In genomic region chr10:129853236-129853946, GRCh38 we compare ENCODE assay signal across 8 cellular contexts.
DNase-seq lines count a peak whose midpoint lies in the region; ATAC-seq, FAIRE-seq and TF ChIP-seq lines count a peak whose summit lies in the region.

No MANE protein-coding gene starts in this region.

- H3K27me3 ChIP-seq in neural cell (ENCODE audit: insufficient read depth, low read depth, low read length) (no peaks in the 10 kb centered on the region), neuronal stem cell (ENCODE audit: control insufficient read depth in 3 of 3, insufficient read depth in 3 of 3, low read depth in 1 of 3, low read length in 3 of 3) (no peaks in the 10 kb centered on the region)

- H3K9ac ChIP-seq in neural cell (ENCODE audit: low read length) (no peak overlapping the region), neuronal stem cell (ENCODE audit: low read depth, low read length, poor library complexity) (no peak overlapping the region)

- peaks cover 2% of the 10 kb centered on the region for H3F3A ChIP-seq in neural cell (ENCODE audit: insufficient read depth, low read length, poor library complexity, severe bottlenecking)

- no peaks in the 10 kb centered on the region for H3K9me2 ChIP-seq in neural cell (ENCODE audit: insufficient read depth, low read length)

- no peaks in the 10 kb centered on the region for H3K9me3 Mint-ChIP-seq in immature natural killer cell

- WGBS in neuronal stem cell (ENCODE audit: extremely low coverage in 2 of 2, insufficient read length in 2 of 2, insufficient replicate concordance in 1 of 2), 2 donors: no CpG with 5 or more reads among the region's 8 CpGs

- no peak overlapping the region for H3K27ac ChIP-seq in neural cell (ENCODE audit: low read length)
- H3K27ac ChIP-seq in neuronal stem cell (replicated peaks; ENCODE audit: low read length): no peak overlapping the region

- H2AFZ ChIP-seq in neural cell (ENCODE audit: low read depth, low read length): no peak overlapping the region
- no peak overlapping the region for H2AFZ ChIP-seq in neuronal stem cell (ENCODE audit: low read length)

- no peak for TF ChIP-seq EP300 in neural cell (conservative IDR thresholded peaks at IDR 0.05; ENCODE audit: poor library complexity, severe bottlenecking)

- ATAC-seq in GM19467 (IDR thresholded peaks at IDR 0.05; ENCODE audit: unreplicated experiment): no peak

- FAIRE-seq in G401.6 (lab: Jason Lieb, UNC): peak; percentile 72

- no peaks in the 10 kb centered on the region for H3K4me1 Mint-ChIP-seq in immature natural killer cell

- no peak overlapping the region for H4K8ac ChIP-seq in neuronal stem cell (ENCODE audit: low read depth, low read length)

- no peak overlapping the region for H2AK5ac ChIP-seq in neuronal stem cell (ENCODE audit: low read depth, low read length)

- no peak overlapping the region for H3K14ac ChIP-seq in neuronal stem cell (ENCODE audit: low read length)

- H3K27me3 Mint-ChIP-seq in immature natural killer cell (ENCODE audit: low read depth in 3 of 3): peaks cover 3 to 5% (median 4%) of the 10 kb centered on the region in 3 donors

- H3K79me1 ChIP-seq in neuronal stem cell (ENCODE audit: low read depth, low read length): no peaks in the 10 kb centered on the region

- H3K36me3 ChIP-seq in neural cell (ENCODE audit: insufficient read depth, low read length) (no peaks in the 10 kb centered on the region), neuronal stem cell (replicated peaks in 1 of 2; ENCODE audit: control insufficient read depth in 2 of 2, insufficient read depth in 2 of 2, low read length in 2 of 2) (no peaks in the 10 kb centered on the region)

- TF ChIP-seq CTCF in neural cell (IDR thresholded peaks at IDR 0.05; ENCODE audit: poor library complexity, severe bottlenecking): peak; percentile 66

- H3K27ac Mint-ChIP-seq in immature natural killer cell: no peak overlapping the region

- no peak overlapping the region for H2BK12ac ChIP-seq in neuronal stem cell (ENCODE audit: low read length)

- H3K79me2 ChIP-seq in neural cell (replicated peaks; ENCODE audit: insufficient read depth, low read length): no peaks in the 10 kb centered on the region

- H3K4me3 ChIP-seq in neural cell (ENCODE audit: low read length) (no peak overlapping the region), neuronal stem cell (ENCODE audit: low read length in 2 of 2) (no peak overlapping the region)

- no peak overlapping the region for H2BK5ac ChIP-seq in neuronal stem cell (ENCODE audit: low read length)

- H3K36me3 Mint-ChIP-seq in immature natural killer cell: no peaks in the 10 kb centered on the region

- H3K4me1 ChIP-seq in neuronal stem cell (ENCODE audit: control insufficient read depth in 2 of 2, insufficient read depth in 1 of 2, low read depth in 1 of 2, low read length in 2 of 2): peaks cover 0 to 2% of the 10 kb centered on the region in 2 donors

- no peak overlapping the region for H3K18ac ChIP-seq in neuronal stem cell (ENCODE audit: low read length)

- peaks cover 4% of the 10 kb centered on the region for H3K9me3 ChIP-seq in neural cell (ENCODE audit: low read length)
- peaks cover 0 to 3% of the 10 kb centered on the region in 2 donors for H3K9me3 ChIP-seq in neuronal stem cell (replicated peaks in 1 of 2; ENCODE audit: control insufficient read depth in 2 of 2, insufficient read depth in 1 of 2, low read depth in 1 of 2, low read length in 2 of 2)

- H3K4me3 Mint-ChIP-seq in immature natural killer cell: no peak overlapping the region

- no peak overlapping the region for H4K91ac ChIP-seq in neuronal stem cell (ENCODE audit: low read depth, low read length, poor library complexity)

- H3K4me2 ChIP-seq in neural cell (ENCODE audit: low read length) (no peak overlapping the region), neuronal stem cell (ENCODE audit: insufficient read depth, low read length, poor library complexity, severe bottlenecking) (no peak overlapping the region)

- no peak overlapping the region for H2BK15ac ChIP-seq in neuronal stem cell (ENCODE audit: low read length)

- H4K20me1 ChIP-seq in neural cell (ENCODE audit: insufficient read depth): no peaks in the 10 kb centered on the region

- H3K4ac ChIP-seq in neuronal stem cell (ENCODE audit: low read length): no peak overlapping the region

- H2BK120ac ChIP-seq in neuronal stem cell (ENCODE audit: low read depth, low read length): no peak overlapping the region

- TF ChIP-seq RAD21 in neural cell (conservative IDR thresholded peaks at IDR 0.05): peak; percentile 53

- DNase-seq in NCI-H1436 (lab: John Stamatoyannopoulos, UW) (peak; percentile 66), dermis microvascular lymphatic vessel endothelial cell (ENCODE audit: low read depth in 2 of 2) (peak; percentile 7 to 36), neuronal stem cell (ENCODE audit: low spot score) (no peak), immature natural killer cell (no peak)
- no peak for DNase-seq in stimulated activated CD4-positive, alpha-beta T cell treated with anti-CD3 and anti-CD28 coated beads, Interleukin-15, amount 100 ng/mL, for 24 hours

- no peak overlapping the region for H3K23ac ChIP-seq in neuronal stem cell (ENCODE audit: low read depth, low read length, poor library complexity)

TF ChIP-seq in neural cell, 6 proteins besides CTCF, POLR2A, EP300 and RAD21:
- TF ChIP-seq EZH2 (IDR thresholded peaks at IDR 0.05; ENCODE audit: borderline replicate concordance, insufficient read depth, low read length, poor library complexity, severe bottlenecking) (no peak), SMC3 (conservative IDR thresholded peaks at IDR 0.05; ENCODE audit: poor library complexity) (peak; percentile 58)

Comparison
In these comparisons a context has a peak if more than half of its experiments do, and no peak if none do; other contexts are left out.
1. DNase-seq: peak in NCI-H1436 (single experiment) and dermis microvascular lymphatic vessel endothelial cell (2 of 2); none in neuronal stem cell (single experiment), immature natural killer cell (0 of 3) and stimulated activated CD4-positive, alpha-beta T cell treated with anti-CD3 and anti-CD28 coated beads, Interleukin-15, amount 100 ng/mL, for 24 hours (single experiment).